14 cellular contexts compared by ENCODE assay signal in the genomic region with DNA sequence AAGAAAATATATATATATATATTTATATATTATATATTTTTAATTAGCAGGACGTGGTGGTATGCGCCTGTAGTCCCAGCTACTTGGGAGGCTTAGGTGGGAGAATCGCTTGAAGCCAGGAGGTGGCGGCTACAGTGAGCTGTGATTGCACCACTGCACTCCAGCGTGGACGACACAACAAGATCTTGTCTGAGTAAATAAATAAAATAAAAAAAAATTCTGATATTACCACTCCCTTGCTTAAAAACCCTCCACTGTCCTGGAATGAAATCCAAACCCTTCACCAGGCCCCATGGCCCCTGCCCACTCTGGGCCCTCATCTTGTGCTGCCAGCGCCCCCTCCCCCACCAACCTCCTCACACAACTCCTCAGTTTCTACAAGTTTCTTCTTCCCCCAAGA. TPM values are rescaled to one million over a fixed set of nuclear protein-coding genes. Genes with fewer than 3 reads are reported as not detected.
DNase-seq lines count a peak whose midpoint lies in the region; ATAC-seq and TF ChIP-seq lines count a peak whose summit lies in the region.
"Had no signal": no experiment of that assay in that cellular context is flagged by ENCODE, and none has a peak within 500 bp of the region (broad histone marks: within the 10 kb centered on the region; RNA-seq: fewer than 3 reads in every experiment).

No MANE protein-coding gene starts in this region.

- 96% methylated on average over 7 of the region's 7 CpGs for WGBS in right cardiac atrium
- 93 to 94% methylated on average over 7 of the region's 7 CpGs for WGBS in upper lobe of left lung, 2 donors
- 96 to 100% methylated on average over 6 to 7 of the region's 7 CpGs for WGBS in gastroesophageal sphincter (ENCODE audit: low coverage in 1 of 2), 2 donors

- H3K4me3 ChIP-seq in right cardiac atrium (ENCODE audit: low read length) (no peak overlapping the region), upper lobe of left lung (no peak overlapping the region), gastroesophageal sphincter (no peak overlapping the region), uterus (no peak overlapping the region)
- H3K4me3 ChIP-seq: body of pancreas had no signal

- ATAC-seq in right cardiac atrium, result no peak
- no peak for ATAC-seq in left ventricle myocardium superior
- no peak for ATAC-seq in naive B cell (ENCODE audit: low read depth in 2 of 2)
- ATAC-seq in upper lobe of left lung (ENCODE audit: low FRiP score in 2 of 2), result no peak
- ATAC-seq in gastroesophageal sphincter, result no peak
- ATAC-seq: body of pancreas had no signal

- POLR2A ChIA-PET in activated CD4-positive, alpha-beta memory T cell treated with anti-CD3 and anti-CD28 coated beads for 36 hours (lab: Charles Lee), result interaction anchor here (1.2 to 5.2 kb wide), 7 partner anchors 11 to 506 kb away, joined by 3 to 84 read pairs (median 26); no protein-coding TSS in a partner anchor

- TF ChIP-seq CTCF in upper lobe of left lung (IDR thresholded peaks at IDR 0.05) (no peak), gastroesophageal sphincter (IDR thresholded peaks at IDR 0.05) (no peak), uterus (IDR thresholded peaks at IDR 0.05) (no peak)

- H3K4me1 Mint-ChIP-seq in activated CD4-positive, alpha-beta memory T cell treated with anti-CD3 and anti-CD28 coated beads for 36 hours (ENCODE audit: low read depth), result peaks cover 71% of the 10 kb centered on the region
- H3K4me1 Mint-ChIP-seq in naive B cell, result peaks cover 53 to 83% (median 76%) of the 10 kb centered on the region in 3 donors

- TF ChIP-seq POLR2A in upper lobe of left lung (IDR thresholded peaks at IDR 0.05) (no peak), gastroesophageal sphincter (IDR thresholded peaks at IDR 0.05) (no peak), uterus (IDR thresholded peaks at IDR 0.05) (no peak)

- H3K27ac Mint-ChIP-seq in activated CD4-positive, alpha-beta memory T cell treated with anti-CD3 and anti-CD28 coated beads for 36 hours, result peak overlapping the region; percentile 99
- H3K27ac Mint-ChIP-seq in naive B cell, result peak overlapping the region; percentile 99 to 100 (median 100)

- no peaks in the 10 kb centered on the region for H3K27me3 ChIP-seq in right cardiac atrium (ENCODE audit: control insufficient read depth, insufficient read depth)
- no peaks in the 10 kb centered on the region for H3K27me3 ChIP-seq in upper lobe of left lung
- no peaks in the 10 kb centered on the region for H3K27me3 ChIP-seq in gastroesophageal sphincter
- H3K27me3 ChIP-seq in uterus, result no peaks in the 10 kb centered on the region
- H3K27me3 ChIP-seq: body of pancreas had no signal

- H3K36me3 Mint-ChIP-seq in activated CD4-positive, alpha-beta memory T cell treated with anti-CD3 and anti-CD28 coated beads for 36 hours, result peaks cover 22% of the 10 kb centered on the region
- H3K36me3 Mint-ChIP-seq in naive B cell, result no peaks in the 10 kb centered on the region

- DNase-seq in right cardiac atrium, result peak in 2 of 3 donors; percentile 32 to 54
- DNase-seq in left ventricle myocardium superior, result no peak
- no peak for DNase-seq in activated CD4-positive, alpha-beta memory T cell treated with anti-CD3 and anti-CD28 coated beads for 36 hours
- no peak for DNase-seq in naive B cell
- no peak for DNase-seq in upper lobe of left lung
- no peak for DNase-seq in uterus
- DNase-seq in NCI-H1436 treated with DMSO at 0.1 percent for 48 hours (lab: John Stamatoyannopoulos, UW), result no peak
- DNase-seq: body of pancreas; GOT3; NCI-H1436; NCI-H526; stimulated activated CD4-positive, alpha-beta T cell treated with anti-CD3 and anti-CD28 coated beads, Interleukin-2, amount 100 ng/mL, for 24 hours had no signal

- H3K4me1 ChIP-seq in right cardiac atrium (ENCODE audit: control insufficient read depth, insufficient read depth, low read length) (peaks cover 9% of the 10 kb centered on the region), upper lobe of left lung (peaks cover 51 to 74% (median 58%) of the 10 kb centered on the region in 4 donors), gastroesophageal sphincter (peaks cover 0 to 66% (median 3%) of the 10 kb centered on the region in 3 donors), uterus (peaks cover 0 to 7% of the 10 kb centered on the region in 2 donors)

- no peaks in the 10 kb centered on the region for H3K9me3 Mint-ChIP-seq in activated CD4-positive, alpha-beta memory T cell treated with anti-CD3 and anti-CD28 coated beads for 36 hours
- no peaks in the 10 kb centered on the region for H3K9me3 Mint-ChIP-seq in naive B cell

- no peaks in the 10 kb centered on the region for H3K36me3 ChIP-seq in upper lobe of left lung
- peaks cover 0 to 3% of the 10 kb centered on the region in 2 donors for H3K36me3 ChIP-seq in gastroesophageal sphincter
- no peaks in the 10 kb centered on the region for H3K36me3 ChIP-seq in uterus

- CTCF ChIA-PET in activated CD4-positive, alpha-beta memory T cell treated with anti-CD3 and anti-CD28 coated beads for 36 hours (lab: Charles Lee), result interaction anchor here (1.3 to 20.3 kb wide), 8 partner anchors 21 to 76 kb away, joined by 3 to 261 read pairs (median 16); no protein-coding TSS in a partner anchor

- intact Hi-C loops in right cardiac atrium (cut with DNase I) (no loop called here), left ventricle myocardium superior (cut with micrococcal nuclease) (no loop called here), uterus (cut with DNase I; ENCODE audit: low total_unique reads) (no loop called here)
- intact Hi-C loops in activated CD4-positive, alpha-beta memory T cell treated with anti-CD3 and anti-CD28 coated beads for 36 hours (cut with micrococcal nuclease), result loop anchor here (5.0 to 10.0 kb wide), 3 partner anchors 630 to 755 kb away; partner anchors contain the start of gene DDOST

- H3K9me3 ChIP-seq in right cardiac atrium (ENCODE audit: control insufficient read depth, low read length) (no peaks in the 10 kb centered on the region), upper lobe of left lung (no peaks in the 10 kb centered on the region), gastroesophageal sphincter (no peaks in the 10 kb centered on the region), uterus (no peaks in the 10 kb centered on the region)
- H3K9me3 ChIP-seq: body of pancreas had no signal

- TF ChIP-seq EP300 in upper lobe of left lung (IDR thresholded peaks at IDR 0.05) (no peak), gastroesophageal sphincter (IDR thresholded peaks at IDR 0.05) (no peak)

- H3K27me3 Mint-ChIP-seq in activated CD4-positive, alpha-beta memory T cell treated with anti-CD3 and anti-CD28 coated beads for 36 hours, result no peaks in the 10 kb centered on the region
- no peaks in the 10 kb centered on the region for H3K27me3 Mint-ChIP-seq in naive B cell

- H3K27ac ChIP-seq in right cardiac atrium (ENCODE audit: low read length) (no peak overlapping the region), upper lobe of left lung (peak overlapping the region in 3 of 4 donors; percentile 84 to 92 (median 88)), gastroesophageal sphincter (peak overlapping the region in 1 of 4 donors; percentile 49), uterus (no peak overlapping the region)
- H3K27ac ChIP-seq: C4-2B had no signal

- H3K4me3 Mint-ChIP-seq in activated CD4-positive, alpha-beta memory T cell treated with anti-CD3 and anti-CD28 coated beads for 36 hours, result peak overlapping the region; percentile 75
- H3K4me3 Mint-ChIP-seq in naive B cell, result peak overlapping the region; percentile 85 to 98 (median 94)

RNA-seq across cellular contexts. Expression of gene ECE1, which starts 1.7 kb away (rescaled TPM):
- 100 to 1,000 TPM in 3 of 4 donors, 10 to 100 TPM in 1; 99.1 to 158 (median 114) TPM for total RNA-seq in right cardiac atrium
- 76.2 TPM for polyA plus RNA-seq in right cardiac atrium
- total RNA-seq in left ventricle myocardium superior, result 43.3 TPM
- 100 to 1,000 TPM; 137 to 144 TPM for total RNA-seq in activated CD4-positive, alpha-beta memory T cell treated with anti-CD3 and anti-CD28 coated beads for 36 hours
- polyA plus RNA-seq in naive B cell (ENCODE audit: low read depth in 6 of 6), result 10 to 100 TPM in 5 of 6 donors, 1 to 10 TPM in 1; 6.9 to 44.5 (median 20.8) TPM
- 100 to 1,000 TPM in 1 of 6 donors, 10 to 100 TPM in 5; 55.8 to 120 (median 74.8) TPM for total RNA-seq in upper lobe of left lung
- 10 to 100 TPM; 68.3 to 94.7 (median 69.9) TPM for total RNA-seq in gastroesophageal sphincter
- total RNA-seq in uterus, result 100 to 1,000 TPM in 1 of 4 donors, 10 to 100 TPM in 3; 45.6 to 175 (median 59.1) TPM

Comparison
In these comparisons a context has a peak if more than half of its experiments do, and no peak if none do; other contexts are left out.
1. DNase-seq: peak in right cardiac atrium (2 of 3); none in left ventricle myocardium superior (single experiment), activated CD4-positive, alpha-beta memory T cell treated with anti-CD3 and anti-CD28 coated beads for 36 hours (single experiment), naive B cell (single experiment), upper lobe of left lung (0 of 2), uterus (0 of 2) and NCI-H1436 treated with DMSO at 0.1 percent for 48 hours (single experiment).
2. H3K27ac ChIP-seq: peak in upper lobe of left lung (3 of 4); none in right cardiac atrium (single experiment) and uterus (0 of 2).